ENCODE assay signal across 2 cellular contexts in genomic region chr1:12580054-12580887, GRCh38.
TF ChIP-seq lines count a peak whose summit lies in the region.

No MANE protein-coding gene starts in this region.

TF ChIP-seq in WTC11, 78 proteins besides CTCF, POLR2A, EP300 and RAD21:
- no peak for TF ChIP-seq E2F1 (CRISPR knock-in tag; IDR thresholded peaks at IDR 0.05)
- TF ChIP-seq ERG (CRISPR knock-in tag; IDR thresholded peaks at IDR 0.05) = no peak
- no peak for TF ChIP-seq RELA (CRISPR knock-in tag; IDR thresholded peaks at IDR 0.05; ENCODE audit: borderline replicate concordance)
- no peak for TF ChIP-seq CBFB (CRISPR knock-in tag; IDR thresholded peaks at IDR 0.05; ENCODE audit: low read depth)
- no peak for TF ChIP-seq GRHL2 (CRISPR knock-in tag; IDR thresholded peaks at IDR 0.05; ENCODE audit: insufficient replicate concordance, severe bottlenecking)
- TF ChIP-seq MXD4 (CRISPR knock-in tag; IDR thresholded peaks at IDR 0.05; ENCODE audit: borderline replicate concordance) = no peak
- TF ChIP-seq FOXP1 (CRISPR knock-in tag; IDR thresholded peaks at IDR 0.05; ENCODE audit: borderline replicate concordance) = no peak
- no peak for TF ChIP-seq ZNF416 (CRISPR knock-in tag; IDR thresholded peaks at IDR 0.05)

TF ChIP-seq in SK-N-SH, 30 proteins besides CTCF, POLR2A, EP300 and RAD21 (continued from another document):
- no peak for TF ChIP-seq ZBTB33 (IDR thresholded peaks at IDR 0.05; ENCODE audit: borderline replicate concordance, low read depth)
- no peak for TF ChIP-seq TEAD4 (IDR thresholded peaks at IDR 0.05; ENCODE audit: borderline replicate concordance, insufficient read depth)
- TF ChIP-seq USF1 (IDR thresholded peaks at IDR 0.05; ENCODE audit: borderline replicate concordance, low read depth) = no peak
- TF ChIP-seq REST (IDR thresholded peaks at IDR 0.05; ENCODE audit: low read depth, low read length) = no peak
- TF ChIP-seq USF2 (IDR thresholded peaks at IDR 0.05; ENCODE audit: borderline replicate concordance, low read depth, low read length) = no peak
- TF ChIP-seq GATA2 (CRISPR knock-in tag; IDR thresholded peaks at IDR 0.05) = no peak
- no peak for TF ChIP-seq IRF3 (IDR thresholded peaks at IDR 0.05; ENCODE audit: low read depth, low read length)
